Comparison of ENCODE assay signal across 9 cellular contexts in genomic region chr10:78255796-78256638, GRCh38.
DNase-seq lines count a peak whose midpoint lies in the region; TF ChIP-seq lines count a peak whose summit lies in the region.
"Had no signal": no experiment of that assay in that cellular context is flagged by ENCODE, and none has a peak within 500 bp of the region (broad histone marks: within the 10 kb centered on the region; RNA-seq: fewer than 3 reads in every experiment).

No MANE protein-coding gene starts in this region.

- H3K36me3 ChIP-seq in mesodermal cell (ENCODE audit: control insufficient read depth, insufficient read depth, low read length) (no peaks in the 10 kb centered on the region), Peyer's patch (no peaks in the 10 kb centered on the region)
- H3K36me3 ChIP-seq: suprapubic skin had no signal

- TF ChIP-seq CTCF in AG04449 (IDR thresholded peaks at IDR 0.05; ENCODE audit: insufficient read depth, low read length, missing control alignments) (no peak), coronary artery (IDR thresholded peaks at IDR 0.05) (no peak), Peyer's patch (IDR thresholded peaks at IDR 0.05) (no peak)

- POLR2A ChIA-PET in AG04449 (lab: Yijun Ruan, JAX) = no interaction called here

- WGBS in mesodermal cell (ENCODE audit: insufficient coverage in 2 of 2), 2 experiments = 55 to 61% methylated on average over 7 of the region's 9 CpGs

- TF ChIP-seq POLR2A in Peyer's patch (IDR thresholded peaks at IDR 0.05) = no peak

- peak overlapping the region; percentile 44 to 70 for H3K27ac ChIP-seq in coronary artery
- H3K27ac ChIP-seq in mesodermal cell (ENCODE audit: low read depth, low read length, severe bottlenecking) = peak overlapping the region; percentile 88
- H3K27ac ChIP-seq in Peyer's patch = peak overlapping the region in 1 of 4 donors; percentile 37
- H3K27ac ChIP-seq: suprapubic skin had no signal

- DNase-seq in AG04449 (ENCODE audit: low read depth, low spot score) (peak; percentile 96), M059J (ENCODE audit: low read depth) (peak; percentile 98), coronary artery (ENCODE audit: low spot score) (peak; percentile 87), Peyer's patch (no peak), NCI-H1048 (lab: John Stamatoyannopoulos, UW) (no peak)
- no peak for DNase-seq in stimulated activated CD4-positive, alpha-beta T cell treated with anti-CD3 and anti-CD28 coated beads, Interleukin-4, amount 100 ng/mL, for 24 hours
- DNase-seq in activated T-cell treated with anti-CD3 and anti-CD28 coated beads, Interleukin-2, amount 50 U/mL, for 1 hour = no peak

- H3K4me1 ChIP-seq in mesodermal cell (ENCODE audit: control insufficient read depth, insufficient read depth, low read length, poor library complexity, severe bottlenecking) = peaks cover 48% of the 10 kb centered on the region
- no peaks in the 10 kb centered on the region for H3K4me1 ChIP-seq in Peyer's patch
- H3K4me1 ChIP-seq: suprapubic skin had no signal

- CTCF ChIA-PET in AG04449 (lab: Yijun Ruan, JAX) = no interaction called here

- H3K4me3 ChIP-seq in AG04449 (ENCODE audit: low read depth, low read length) (no peak overlapping the region), coronary artery (no peak overlapping the region), mesodermal cell (ENCODE audit: extremely low read depth, insufficient read depth, low read length, poor library complexity, severe bottlenecking) (no peak overlapping the region), Peyer's patch (no peak overlapping the region)
- H3K4me3 ChIP-seq: suprapubic skin had no signal

- H3K9me3 ChIP-seq in mesodermal cell (ENCODE audit: control insufficient read depth, low read length) (peaks cover 16% of the 10 kb centered on the region), Peyer's patch (no peaks in the 10 kb centered on the region)
- H3K9me3 ChIP-seq: suprapubic skin had no signal

- H3K27me3 ChIP-seq in Peyer's patch = no peaks in the 10 kb centered on the region
- H3K27me3 ChIP-seq: suprapubic skin had no signal

Comparison
In these comparisons a context has a peak if more than half of its experiments do, and no peak if none do; other contexts are left out.
1. DNase-seq: peak in AG04449 (single experiment), M059J (single experiment) and coronary artery (single experiment); none in stimulated activated CD4-positive, alpha-beta T cell treated with anti-CD3 and anti-CD28 coated beads, Interleukin-4, amount 100 ng/mL, for 24 hours (single experiment), activated T-cell treated with anti-CD3 and anti-CD28 coated beads, Interleukin-2, amount 50 U/mL, for 1 hour (single experiment), Peyer's patch (0 of 3) and NCI-H1048 (single experiment).